ENCODE assay signal across 22 cellular contexts in genomic region chrX:2478546-2479419, GRCh38. TPM values are rescaled to one million over a fixed set of nuclear protein-coding genes. Genes with fewer than 3 reads are reported as not detected.
DNase-seq lines count a peak whose midpoint lies in the region; ATAC-seq and TF ChIP-seq lines count a peak whose summit lies in the region.
"Had no signal": no experiment of that assay in that cellular context is flagged by ENCODE, and none has a peak within 500 bp of the region (broad histone marks: within the 10 kb centered on the region; RNA-seq: fewer than 3 reads in every experiment).

No MANE protein-coding gene starts in this region.

- no peak for ATAC-seq in Right ventricle myocardium superior (ENCODE audit: poor library complexity)
- no peak for ATAC-seq in GM21717 (IDR thresholded peaks at IDR 0.05; ENCODE audit: unreplicated experiment)
- ATAC-seq in CD8-positive, alpha-beta T cell, result no peak
- ATAC-seq in sciatic nerve, result no peak

- no peak overlapping the region for H4K8ac ChIP-seq in mesendoderm (ENCODE audit: low read depth, low read length)

- peaks cover 24% of the 10 kb centered on the region for H3K79me2 ChIP-seq in mesendoderm (ENCODE audit: control insufficient read depth, insufficient read depth, low read length)

- POLR2A ChIA-PET in CD8-positive, alpha-beta T cell (lab: Charles Lee), result no interaction called here

- no peaks in the 10 kb centered on the region for H3K36me3 ChIP-seq in mesendoderm (ENCODE audit: control insufficient read depth, insufficient read depth, low read length)
- H3K36me3 ChIP-seq in CD8-positive, alpha-beta T cell (ENCODE audit: insufficient read depth, low read length), result no peaks in the 10 kb centered on the region

- intact Hi-C loops in cardiac septum (cut with DNase I) (no loop called here), Right ventricle myocardium superior (cut with DNase I) (no loop called here), sciatic nerve (cut with DNase I) (no loop called here)
- intact Hi-C loops in CD8-positive, alpha-beta T cell (cut with DNase I, micrococcal nuclease), result no loop called here

- CTCF ChIA-PET in CD8-positive, alpha-beta T cell (lab: Charles Lee), result no interaction called here

- H3K9me3 ChIP-seq in CD8-positive, alpha-beta T cell (ENCODE audit: low read length), result no peaks in the 10 kb centered on the region
- H3K9me3 ChIP-seq: SK-N-SH had no signal

- no peak for TF ChIP-seq CTCF in chondrocyte (IDR thresholded peaks at IDR 0.05)
- TF ChIP-seq CTCF in CD8-positive, alpha-beta T cell (IDR thresholded peaks at IDR 0.05), result no peak

- no peak overlapping the region for H3K27ac Mint-ChIP-seq in chondrocyte (ENCODE audit: unreplicated experiment)
- H3K27ac Mint-ChIP-seq in CD8-positive, alpha-beta T cell, result no peak overlapping the region
- H3K27ac Mint-ChIP-seq: IgD-negative memory B cell had no signal

- no peak overlapping the region for H3K27ac ChIP-seq in mesendoderm (ENCODE audit: low read depth, low read length)
- H3K27ac ChIP-seq in CD8-positive, alpha-beta T cell (ENCODE audit: low read depth, low read length), result no peak overlapping the region
- H3K27ac ChIP-seq: 22Rv1, C4-2B, HL-60 had no signal

- peaks cover 5% of the 10 kb centered on the region for H3K4me1 Mint-ChIP-seq in chondrocyte (ENCODE audit: low read depth)
- H3K4me1 Mint-ChIP-seq in CD8-positive, alpha-beta T cell (ENCODE audit: low read depth), result peaks cover 14% of the 10 kb centered on the region

- H3K36me3 Mint-ChIP-seq in chondrocyte (ENCODE audit: low read depth), result no peaks in the 10 kb centered on the region
- H3K36me3 Mint-ChIP-seq in CD8-positive, alpha-beta T cell, result peaks cover 19% of the 10 kb centered on the region

- no peak overlapping the region for H2AK5ac ChIP-seq in mesendoderm (ENCODE audit: low read length)

- H3K9me3 Mint-ChIP-seq in chondrocyte (ENCODE audit: low read depth), result peaks cover 4% of the 10 kb centered on the region
- peaks cover 7% of the 10 kb centered on the region for H3K9me3 Mint-ChIP-seq in CD8-positive, alpha-beta T cell
- H3K9me3 Mint-ChIP-seq: IgD-negative memory B cell had no signal

- H3K27me3 Mint-ChIP-seq in chondrocyte (ENCODE audit: low read depth), result no peaks in the 10 kb centered on the region
- H3K27me3 Mint-ChIP-seq in CD8-positive, alpha-beta T cell (ENCODE audit: low read depth), result no peaks in the 10 kb centered on the region
- H3K27me3 Mint-ChIP-seq: IgD-negative memory B cell had no signal

- H3K4me3 ChIP-seq in mesendoderm (ENCODE audit: low read length), result no peak overlapping the region
- no peak overlapping the region for H3K4me3 ChIP-seq in CD8-positive, alpha-beta T cell (ENCODE audit: low read depth, low read length)

- H4K5ac ChIP-seq in mesendoderm (ENCODE audit: low read length), result no peak overlapping the region

- H3K4ac ChIP-seq in mesendoderm (ENCODE audit: low read depth, low read length), result no peak overlapping the region

- H2BK15ac ChIP-seq in mesendoderm (replicated peaks; ENCODE audit: low read depth), result no peak overlapping the region

- H3K4me1 ChIP-seq in mesendoderm (ENCODE audit: control insufficient read depth, low read depth, low read length), result no peaks in the 10 kb centered on the region
- H3K4me1 ChIP-seq in CD8-positive, alpha-beta T cell (ENCODE audit: insufficient read depth, low read length), result no peaks in the 10 kb centered on the region

- no peak overlapping the region for H3K18ac ChIP-seq in mesendoderm (ENCODE audit: low read length)

- H3K27me3 ChIP-seq in mesendoderm (ENCODE audit: insufficient read depth, low read length, poor library complexity), result no peaks in the 10 kb centered on the region
- no peaks in the 10 kb centered on the region for H3K27me3 ChIP-seq in CD8-positive, alpha-beta T cell (ENCODE audit: insufficient read depth, low read length)

- no peak overlapping the region for H3K56ac ChIP-seq in mesendoderm (ENCODE audit: low read length)

- H3K4me2 ChIP-seq in mesendoderm (ENCODE audit: low read length), result no peak overlapping the region
- H3K4me2 ChIP-seq: SK-N-SH had no signal

- H3K9ac ChIP-seq in mesendoderm (ENCODE audit: low read length), result no peak overlapping the region
- H3K9ac ChIP-seq: SK-N-SH had no signal

- H3K23ac ChIP-seq in mesendoderm (ENCODE audit: low read length), result no peak overlapping the region

- no peak overlapping the region for H3K4me3 Mint-ChIP-seq in chondrocyte (ENCODE audit: unreplicated experiment)
- no peak overlapping the region for H3K4me3 Mint-ChIP-seq in CD8-positive, alpha-beta T cell

- peak; percentile 65 for DNase-seq in cardiac septum (ENCODE audit: low spot score)
- no peak for DNase-seq in Right ventricle myocardium superior
- DNase-seq in chondrocyte (ENCODE audit: low spot score), result peak; percentile 53
- DNase-seq in mesendoderm, result peak; percentile 30
- DNase-seq in CD8-positive, alpha-beta T cell, result no peak
- DNase-seq in sciatic nerve (ENCODE audit: low spot score), result no peak
- no peak for DNase-seq in NCI-H2171 treated with DMSO at 0.1 percent for 48 hours (lab: John Stamatoyannopoulos, UW)
- DNase-seq: AML-193, DMS 273 treated with DMSO at 0.1 percent for 48 hours, GF-D8, Kasumi-1, MM.1S, NCI-H1092, NCI-H146, NCI-H2081 treated with DMSO at 0.1 percent for 48 hours, SHP77 treated with DMSO at 0.1 percent for 48 hours, SK-N-SH had no signal

- WGBS in mesendoderm (ENCODE audit: extremely low coverage, insufficient coverage, low lambda C conversion rate), result no CpG with 5 or more reads among the region's 21 CpGs

- H2BK120ac ChIP-seq in mesendoderm (ENCODE audit: low read depth, low read length), result no peak overlapping the region

- H2BK5ac ChIP-seq in mesendoderm (ENCODE audit: low read length), result no peak overlapping the region

- H3K79me1 ChIP-seq in mesendoderm (ENCODE audit: low read length), result peaks cover 21% of the 10 kb centered on the region

RNA-seq across cellular contexts. Expression of gene DHRSX, which starts 22.0 kb away (rescaled TPM):
- total RNA-seq in cardiac septum (24.9 TPM), Right ventricle myocardium superior (29.9 TPM), chondrocyte (30.1 to 35.2 TPM (median 35.0 TPM) in 3 replicates), sciatic nerve (26.7 TPM)
- 15.7 TPM for polyA plus RNA-seq in mesendoderm (2013, experiment 1 of 2)
- 15.1 TPM for polyA plus RNA-seq in mesendoderm (2013, experiment 2 of 2)
- total RNA-seq in CD8-positive, alpha-beta T cell, result 10 to 100 TPM in 1 of 2 experiments, 1 to 10 TPM in 1; 9.9 to 10.8 TPM

RNA-seq across cellular contexts. Expression of gene ZBED1, which starts 22.0 kb away (rescaled TPM):
- 45.1 TPM for total RNA-seq in cardiac septum
- total RNA-seq in Right ventricle myocardium superior, result 75.7 TPM
- 39.8 to 45.0 TPM (median 40.1 TPM) in 3 replicates for total RNA-seq in chondrocyte
- polyA plus RNA-seq in mesendoderm (2013, experiment 1 of 2), result 19.3 TPM
- 17.8 TPM for polyA plus RNA-seq in mesendoderm (2013, experiment 2 of 2)
- 10 to 100 TPM; 13.4 to 14.8 TPM for total RNA-seq in CD8-positive, alpha-beta T cell
- 34.6 TPM for total RNA-seq in sciatic nerve

Comparison
In these comparisons a context has a peak if more than half of its experiments do, and no peak if none do; other contexts are left out.
1. DNase-seq: peak in cardiac septum (single experiment), chondrocyte (single experiment) and mesendoderm (single experiment); none in Right ventricle myocardium superior (single experiment), CD8-positive, alpha-beta T cell (0 of 7), sciatic nerve (single experiment) and NCI-H2171 treated with DMSO at 0.1 percent for 48 hours (single experiment).